Comparison of ENCODE assay signal across 19 cellular contexts in the genomic region with DNA sequence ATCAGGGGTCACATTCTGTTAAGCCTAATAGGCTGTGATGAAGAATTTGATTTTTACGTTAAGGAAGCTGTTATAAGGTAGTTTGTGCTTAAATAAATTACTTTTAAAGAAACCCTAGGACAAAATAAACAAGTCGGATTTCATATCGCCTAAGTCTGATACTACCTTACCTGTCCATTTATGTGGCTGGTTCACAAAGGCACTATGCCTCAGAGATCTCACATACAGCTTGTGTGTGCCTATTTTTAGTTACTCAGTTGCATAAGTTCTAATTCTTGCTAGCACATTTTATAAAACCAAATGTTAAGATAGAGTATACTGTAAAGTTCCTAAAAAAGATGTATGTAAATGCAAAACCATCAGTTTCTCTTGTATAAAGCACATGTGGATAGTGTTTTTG. TPM values are rescaled to one million over a fixed set of nuclear protein-coding genes. Genes with fewer than 3 reads are reported as not detected.
DNase-seq lines count a peak whose midpoint lies in the region; ATAC-seq and TF ChIP-seq lines count a peak whose summit lies in the region.
"Had no signal": no experiment of that assay in that cellular context is flagged by ENCODE, and none has a peak within 500 bp of the region (broad histone marks: within the 10 kb centered on the region; RNA-seq: fewer than 3 reads in every experiment).

No MANE protein-coding gene starts in this region.

- H3K4me3 Mint-ChIP-seq in endothelial cell (ENCODE audit: unreplicated experiment) = no peak overlapping the region
- H3K4me3 Mint-ChIP-seq: CD4-positive, CD25-positive, alpha-beta regulatory T cell had no signal

- H3K27me3 ChIP-seq in cardiac muscle cell (no peaks in the 10 kb centered on the region), Karpas-422 (ENCODE audit: low read length) (no peaks in the 10 kb centered on the region), psoas muscle (ENCODE audit: insufficient read depth in 3 of 3, low read length in 2 of 3) (no peaks in the 10 kb centered on the region)

- peak overlapping the region; percentile 91 for H3K27ac Mint-ChIP-seq in endothelial cell (ENCODE audit: unreplicated experiment)

- no peaks in the 10 kb centered on the region for H3K9me3 ChIP-seq in cardiac muscle cell (ENCODE audit: low read depth)
- H3K9me3 ChIP-seq in Karpas-422 (ENCODE audit: low read length) = no peaks in the 10 kb centered on the region
- no peaks in the 10 kb centered on the region for H3K9me3 ChIP-seq in psoas muscle

- no peaks in the 10 kb centered on the region for H4K20me1 ChIP-seq in Karpas-422 (ENCODE audit: insufficient read depth, low read depth, low read length)

- ATAC-seq in psoas muscle (peak in 3 of 4 donors; percentile 54 to 77 (median 70)), HG02759 (IDR thresholded peaks at IDR 0.05; ENCODE audit: unreplicated experiment) (no peak), GM21526 (IDR thresholded peaks at IDR 0.05; ENCODE audit: low FRiP score, unreplicated experiment) (no peak)
- ATAC-seq: Panc1 had no signal

- H3K27me3 Mint-ChIP-seq in endothelial cell (ENCODE audit: unreplicated experiment) = no peaks in the 10 kb centered on the region
- H3K27me3 Mint-ChIP-seq: CD4-positive, CD25-positive, alpha-beta regulatory T cell had no signal

- no peaks in the 10 kb centered on the region for H3K36me3 ChIP-seq in cardiac muscle cell
- H3K36me3 ChIP-seq in Karpas-422 (ENCODE audit: insufficient read depth, low read length) = no peaks in the 10 kb centered on the region
- no peaks in the 10 kb centered on the region for H3K36me3 ChIP-seq in psoas muscle (ENCODE audit: insufficient read depth in 1 of 2, low read depth in 1 of 2)

- peaks cover 48% of the 10 kb centered on the region for H3K4me1 ChIP-seq in cardiac muscle cell (ENCODE audit: low read depth)
- H3K4me1 ChIP-seq in Karpas-422 (ENCODE audit: low read length) = peaks cover 51% of the 10 kb centered on the region
- H3K4me1 ChIP-seq in psoas muscle = peaks cover 76% of the 10 kb centered on the region

- H3K9me2 ChIP-seq in Karpas-422 (replicated peaks; ENCODE audit: insufficient read depth, low read length) = no peaks in the 10 kb centered on the region

- H3K27ac ChIP-seq in cardiac muscle cell (peak overlapping the region; percentile 48), Karpas-422 (ENCODE audit: low read length) (peak overlapping the region; percentile 21), psoas muscle (no peak overlapping the region)
- H3K27ac ChIP-seq: HL-60 had no signal

- intact Hi-C loops in cardiac septum (cut with DNase I) = loop anchor here (5.0 kb wide), 1 partner anchor 40 kb away; the partner anchor contains the start of gene AGFG1
- intact Hi-C loops in psoas muscle (cut with DNase I) = no loop called here

- WGBS in psoas muscle, 3 donors = 76 to 88% (median 82%) methylated on average over 3 of the region's 3 CpGs

- peaks cover 65% of the 10 kb centered on the region for H3K4me1 Mint-ChIP-seq in endothelial cell (ENCODE audit: unreplicated experiment)

- peaks cover 99% of the 10 kb centered on the region for H3K79me2 ChIP-seq in Karpas-422 (ENCODE audit: low read length)

- H3K4me3 ChIP-seq in cardiac muscle cell = no peak overlapping the region
- H3K4me3 ChIP-seq in Karpas-422 (ENCODE audit: low read length) = no peak overlapping the region
- no peak overlapping the region for H3K4me3 ChIP-seq in psoas muscle

- no peaks in the 10 kb centered on the region for H3K36me3 Mint-ChIP-seq in endothelial cell (ENCODE audit: low read depth, unreplicated experiment)

- DNase-seq in cardiac muscle cell (ENCODE audit: low read depth in 1 of 2, low spot score in 1 of 2) (no peak), cardiac septum (ENCODE audit: low spot score) (no peak), Karpas-422 (no peak), endothelial cell (ENCODE audit: low spot score) (no peak), psoas muscle (no peak)
- no peak for DNase-seq in central memory CD4-positive, alpha-beta T cell
- DNase-seq: AML-193; Calu3; CD4-positive, CD25-positive, alpha-beta regulatory T cell; KBM-7; NCI-H1092 treated with DMSO at 0.1 percent for 48 hours; NCI-H187; NCI-H446; NCI-H774; SHP77 had no signal

- H3K9ac ChIP-seq in Karpas-422 (ENCODE audit: low read length) = no peak overlapping the region

- H3K9me3 Mint-ChIP-seq in endothelial cell (ENCODE audit: unreplicated experiment) = no peaks in the 10 kb centered on the region
- H3K9me3 Mint-ChIP-seq: CD4-positive, CD25-positive, alpha-beta regulatory T cell had no signal

- TF ChIP-seq CTCF in cardiac muscle cell (IDR thresholded peaks at IDR 0.05; ENCODE audit: low read depth, low read length) (no peak), endothelial cell (IDR thresholded peaks at IDR 0.05; ENCODE audit: unreplicated experiment) (no peak), psoas muscle (IDR thresholded peaks at IDR 0.05) (no peak)

- no peak overlapping the region for H2AFZ ChIP-seq in Karpas-422 (ENCODE audit: low read length)

- peak overlapping the region; percentile 35 for H3K4me2 ChIP-seq in Karpas-422 (ENCODE audit: low read depth, low read length, poor library complexity, severe bottlenecking)

RNA-seq across cellular contexts. Expression of gene AGFG1, which starts 40.0 kb away (rescaled TPM):
- total RNA-seq in cardiac muscle cell (34.0 and 35.3 TPM in 2 replicates), cardiac septum (58.2 TPM), endothelial cell (ENCODE audit: unreplicated experiment) (70.9 TPM), psoas muscle (10 to 100 TPM; 54.9 to 68.2 (median 58.9) TPM)
- polyA plus RNA-seq in cardiac muscle cell (39.0 and 55.3 TPM in 2 replicates), psoas muscle (10 to 100 TPM; 19.0 to 41.4 (median 37.5) TPM)
- 35.6 and 121 TPM in 2 replicates for total RNA-seq in Karpas-422 (2014; rRNA removed; shearing (Covaris generic); ENCODE audit: low replicate concordance)

Comparison
In these comparisons a context has a peak if more than half of its experiments do, and no peak if none do; other contexts are left out.
1. ATAC-seq: peak in psoas muscle (3 of 4); none in HG02759 (single experiment) and GM21526 (single experiment).